ENCODE assay signal across 28 cellular contexts in genomic region chr3:65925254-65925954, GRCh38.
"Had no signal": no experiment of that assay in that cellular context is flagged by ENCODE, and none has a peak within 500 bp of the region (broad histone marks: within the 10 kb centered on the region; RNA-seq: fewer than 3 reads in every experiment).

No MANE protein-coding gene starts in this region.

- H3K36me3 ChIP-seq: adrenal gland, ascending aorta, esophagus muscularis mucosa, gastrocnemius medialis, neural progenitor cell, thoracic aorta, upper lobe of left lung had no signal

- H3K4me3 ChIP-seq: adrenal gland, ascending aorta, esophagus muscularis mucosa, gastrocnemius medialis, lung, neural progenitor cell, thoracic aorta, upper lobe of left lung had no signal

- H3K27ac Mint-ChIP-seq: activated B cell treated with CpG ODN at 0.5 μM for 24 hours; activated CD4-positive, alpha-beta T cell treated with anti-CD3 and anti-CD28 coated beads for 36 hours; activated naive CD8-positive, alpha-beta T cell; activated T-helper 2 cell treated with anti-CD3 and anti-CD28 coated beads, Interferon-gamma antibody, Interleukin-2, Interleukin-4, amounts not matched to agents 10 μg/mL and 5 μg/mL and 100 μg/mL, durations not matched to agents 14 hours and 24 hours and 36 hours; effector memory CD8-positive, alpha-beta T cell; naive thymus-derived CD8-positive, alpha-beta T cell; neural progenitor cell; stimulated activated naive B cell treated with anti-CD40 and anti-IgM and Interleukin-4, amounts not matched to agents 10 μg/mL and 1 μg/mL and 100 μg/mL, for 72 hours; T-helper 1 cell treated with Interleukin-12 subunit alpha and Interleukin-12 subunit beta and Interleukin-4 antibody, amounts not matched to agents 30 μg/mL and 1 μg/mL, for 36 hours had no signal

- H3K4me1 ChIP-seq: ascending aorta had no signal

- ATAC-seq: activated CD4-positive, alpha-beta T cell treated with anti-CD3 and anti-CD28 coated beads for 36 hours; activated T-cell treated with anti-CD3 and anti-CD28 coated beads, Interleukin-2, amount 50 U/mL, for 4 hours; effector memory CD8-positive, alpha-beta T cell; gastrocnemius medialis; left colon; naive thymus-derived CD8-positive, alpha-beta T cell; right cardiac atrium; stimulated activated naive B cell treated with anti-CD40 and anti-IgM and Interleukin-4, amounts not matched to agents 10 μg/mL and 1 μg/mL and 100 μg/mL, for 72 hours had no signal

- H3K9me3 Mint-ChIP-seq: activated B cell treated with CpG ODN at 0.5 μM for 24 hours; activated T-cell treated with anti-CD3 and anti-CD28 coated beads, Interleukin-2, amount 50 U/mL, for 4 hours; activated T-helper 2 cell treated with anti-CD3 and anti-CD28 coated beads, Interferon-gamma antibody, Interleukin-2, Interleukin-4, amounts not matched to agents 10 μg/mL and 5 μg/mL and 100 μg/mL, durations not matched to agents 14 hours and 24 hours and 36 hours; central memory CD8-positive, alpha-beta T cell; neural progenitor cell; T-helper 1 cell treated with Interleukin-12 subunit alpha and Interleukin-12 subunit beta and Interleukin-4 antibody, amounts not matched to agents 30 μg/mL and 1 μg/mL, for 36 hours had no signal

- H3K27me3 Mint-ChIP-seq: activated B cell treated with CpG ODN at 0.5 μM for 24 hours; activated CD4-positive, alpha-beta T cell treated with anti-CD3 and anti-CD28 coated beads for 36 hours; central memory CD8-positive, alpha-beta T cell; effector memory CD8-positive, alpha-beta T cell; stimulated activated naive B cell treated with anti-CD40 and anti-IgM and Interleukin-4, amounts not matched to agents 10 μg/mL and 1 μg/mL and 100 μg/mL, for 72 hours had no signal

- H2AFZ ChIP-seq: neural progenitor cell had no signal

- H3K4me2 ChIP-seq: neural progenitor cell had no signal

- H3K27me3 ChIP-seq: adrenal gland, ascending aorta, esophagus muscularis mucosa, gastrocnemius medialis, neural progenitor cell, upper lobe of left lung had no signal

- DNase-seq: activated B cell treated with CpG ODN at 0.5 μM for 24 hours; activated CD4-positive, alpha-beta T cell treated with anti-CD3 and anti-CD28 coated beads for 36 hours; activated CD4-positive, alpha-beta T cell treated with anti-CD3 and anti-CD28 coated beads, Interleukin-2, amount 50 U/mL, for 4 hours; activated CD8-positive, alpha-beta memory T cell treated with anti-CD3 and anti-CD28 coated beads, Interleukin-2, amount 50 U/mL, for 48 hours; activated naive CD4-positive, alpha-beta T cell; activated T-cell treated with anti-CD3 and anti-CD28 coated beads, Interleukin-2, amount 50 U/mL, for 4 hours; effector memory CD8-positive, alpha-beta T cell; gastrocnemius medialis; islet precursor cell; left colon; naive thymus-derived CD8-positive, alpha-beta T cell; right cardiac atrium; small intestine; stimulated activated CD4-positive, alpha-beta T cell treated with anti-CD3 and anti-CD28 coated beads, Interleukin-2, amount 100 ng/mL, for 48 hours; stimulated activated CD8-positive, alpha-beta memory T cell treated with anti-CD3 and anti-CD28 coated beads, Interleukin-4, amount 100 ng/mL, for 48 hours; stimulated activated naive B cell treated with anti-CD40 and anti-IgM and Interleukin-4, amounts not matched to agents 10 μg/mL and 1 μg/mL and 100 μg/mL, for 72 hours; T1000; upper lobe of left lung had no signal

- H3K9me3 ChIP-seq: adrenal gland, ascending aorta, esophagus muscularis mucosa, gastrocnemius medialis, thoracic aorta, upper lobe of left lung had no signal

- H3K4me3 Mint-ChIP-seq: activated B cell treated with CpG ODN at 0.5 μM for 24 hours; activated CD4-positive, alpha-beta T cell treated with anti-CD3 and anti-CD28 coated beads for 36 hours; activated naive CD8-positive, alpha-beta T cell; activated T-cell treated with anti-CD3 and anti-CD28 coated beads, Interleukin-2, amount 50 U/mL, for 4 hours; central memory CD8-positive, alpha-beta T cell; effector memory CD8-positive, alpha-beta T cell; naive thymus-derived CD8-positive, alpha-beta T cell; neural progenitor cell; stimulated activated naive B cell treated with anti-CD40 and anti-IgM and Interleukin-4, amounts not matched to agents 10 μg/mL and 1 μg/mL and 100 μg/mL, for 72 hours; T-helper 1 cell treated with Interleukin-12 subunit alpha and Interleukin-12 subunit beta and Interleukin-4 antibody, amounts not matched to agents 30 μg/mL and 1 μg/mL, for 36 hours had no signal

- H3K27ac ChIP-seq: adrenal gland, ascending aorta, esophagus muscularis mucosa, neural progenitor cell, thoracic aorta, upper lobe of left lung had no signal

- H3K36me3 Mint-ChIP-seq: activated naive CD8-positive, alpha-beta T cell; naive thymus-derived CD8-positive, alpha-beta T cell; stimulated activated naive B cell treated with anti-CD40 and anti-IgM and Interleukin-4, amounts not matched to agents 10 μg/mL and 1 μg/mL and 100 μg/mL, for 72 hours had no signal

- H3K4me1 Mint-ChIP-seq: activated B cell treated with CpG ODN at 0.5 μM for 24 hours; activated CD4-positive, alpha-beta T cell treated with anti-CD3 and anti-CD28 coated beads for 36 hours; central memory CD8-positive, alpha-beta T cell; naive thymus-derived CD8-positive, alpha-beta T cell; stimulated activated naive B cell treated with anti-CD40 and anti-IgM and Interleukin-4, amounts not matched to agents 10 μg/mL and 1 μg/mL and 100 μg/mL, for 72 hours had no signal
